In the genomic region with DNA sequence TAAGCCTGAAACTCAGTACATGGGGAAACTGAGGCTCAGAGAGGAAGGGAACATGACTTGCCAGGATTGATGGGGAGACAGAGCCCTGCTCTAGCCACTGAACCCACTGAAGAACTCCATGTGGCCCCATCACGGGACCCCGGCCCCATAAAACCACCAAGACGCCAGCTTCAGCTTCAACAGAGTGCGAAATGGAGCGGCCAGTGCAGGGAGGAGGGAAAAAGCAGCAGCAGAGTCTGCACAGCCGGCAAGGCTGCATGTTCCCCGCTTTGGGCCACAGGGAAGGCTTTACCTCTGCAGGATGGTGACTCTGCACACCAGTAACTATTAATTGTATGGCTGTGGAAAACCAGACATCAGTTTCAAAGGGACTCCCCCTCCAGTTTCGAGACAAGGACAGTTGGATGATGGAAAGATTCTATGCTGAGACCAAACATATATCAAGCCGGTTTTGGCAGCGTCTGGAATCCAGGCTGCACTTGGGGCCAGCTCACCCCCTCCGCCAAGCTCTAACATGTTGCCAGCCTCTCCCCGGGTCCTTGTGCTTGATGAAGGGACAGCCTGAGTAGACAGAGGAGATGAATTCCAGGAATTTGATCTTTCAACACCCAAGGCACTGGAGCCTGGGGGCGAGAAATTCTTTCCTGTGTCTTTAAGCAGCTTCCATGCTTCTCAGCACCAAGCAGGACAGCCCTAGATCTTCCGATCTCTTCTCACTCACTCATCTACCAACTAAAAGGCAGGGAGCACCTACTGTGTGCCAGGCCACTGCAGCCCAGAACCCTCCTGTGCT, we compare ENCODE assay signal across 15 cellular contexts. TPM values are rescaled to one million over a fixed set of nuclear protein-coding genes. Genes with fewer than 3 reads are reported as not detected.
DNase-seq lines count a peak whose midpoint lies in the region; TF ChIP-seq lines count a peak whose summit lies in the region.
"Had no signal": no experiment of that assay in that cellular context is flagged by ENCODE, and none has a peak within 500 bp of the region (broad histone marks: within the 10 kb centered on the region; RNA-seq: fewer than 3 reads in every experiment).

No MANE protein-coding gene starts in this region.

- TF ChIP-seq CTCF in epithelial cell of esophagus (IDR thresholded peaks at IDR 0.05; ENCODE audit: insufficient read depth, low read depth, low read length, missing control alignments): no peak

- no peak overlapping the region for H3K4me3 ChIP-seq in epithelial cell of esophagus (ENCODE audit: low read length)
- H3K4me3 ChIP-seq: BLaER1, esophagus muscularis mucosa, tibial nerve had no signal

- peak; percentile 90 for DNase-seq in ELF-1 (ENCODE audit: low read depth, low spot score)
- peak; percentile 49 to 80 for DNase-seq in NCI-H446 (lab: John Stamatoyannopoulos, UW)
- DNase-seq in epithelial cell of esophagus (ENCODE audit: low read depth): peak; percentile 89
- DNase-seq in posterior vena cava (ENCODE audit: low spot score): peak; percentile 60
- DNase-seq in DMS114 treated with DMSO at 0.1 percent for 48 hours (lab: John Stamatoyannopoulos, UW; ENCODE audit: unreplicated experiment): no peak
- DNase-seq in Kasumi-1 (lab: John Stamatoyannopoulos, UW): no peak
- DNase-seq in COLO668 (lab: John Stamatoyannopoulos, UW; ENCODE audit: unreplicated experiment): no peak
- no peak for DNase-seq in pons (ENCODE audit: low spot score)
- DNase-seq: activated CD4-positive, alpha-beta T cell treated with anti-CD3 and anti-CD28 coated beads, Interleukin-2, amount 50 U/mL, for 1 hour; activated T-cell treated with anti-CD3 and anti-CD28 coated beads, Interleukin-2, amount 50 U/mL, for 4 hours; NCI-H2171 treated with DMSO at 0.1 percent for 48 hours had no signal

- intact Hi-C loops in posterior vena cava (cut with DNase I): loop anchor here in 1 of 2 donors (2.0 kb wide), 1 partner anchor 79 kb away; no protein-coding TSS in a partner anchor

RNA-seq across cellular contexts. Expression of a gene that starts 55.7 kb away (rescaled TPM):
- total RNA-seq in posterior vena cava: 1 to 10 TPM in 1 of 2 donors, under 1 TPM in 1; 0.43 to 1.5 TPM
- total RNA-seq: LHCN-M2 had no signal

Comparison
In these comparisons a context has a peak if more than half of its experiments do, and no peak if none do; other contexts are left out.
1. DNase-seq: peak in ELF-1 (single experiment), NCI-H446 (2 of 2), epithelial cell of esophagus (single experiment) and posterior vena cava (single experiment); none in DMS114 treated with DMSO at 0.1 percent for 48 hours (single experiment), Kasumi-1 (0 of 2), COLO668 (single experiment) and pons (single experiment).